In genomic region chr12:120116443-120116791, GRCh38 we compare ENCODE assay signal across 8 cellular contexts. TPM values are rescaled to one million over a fixed set of nuclear protein-coding genes. Genes with fewer than 3 reads are reported as not detected.
DNase-seq lines count a peak whose midpoint lies in the region; ATAC-seq and TF ChIP-seq lines count a peak whose summit lies in the region.

Gene RAB35, minus strand, starts transcription at chr12:120116753. Its CDS starts 103 bp downstream, at chr12:120116650.

- H3K9me2 ChIP-seq in Karpas-422 (replicated peaks; ENCODE audit: insufficient read depth, low read length): no peaks in the 10 kb centered on the region

- peak within 1 kb of the TSS; percentile 94 for H3K4me2 ChIP-seq in Karpas-422 (ENCODE audit: low read depth, low read length, poor library complexity, severe bottlenecking)

- peak within 1 kb of the TSS; percentile 92 for H3K9ac ChIP-seq in Karpas-422 (ENCODE audit: low read length)

- no peak for ATAC-seq in aorta (ENCODE audit: low FRiP score)
- ATAC-seq in HG03378 (IDR thresholded peaks at IDR 0.05; ENCODE audit: unreplicated experiment): no peak
- ATAC-seq in GM18511 (IDR thresholded peaks at IDR 0.05; ENCODE audit: unreplicated experiment): no peak

- intact Hi-C loops in aorta (cut with DNase I): no loop called here

- H3K9me3 ChIP-seq in Karpas-422 (ENCODE audit: low read length) (no peaks in the 10 kb centered on the region), aorta (ENCODE audit: control insufficient read depth, low read length) (no peaks in the 10 kb centered on the region)

- H2AFZ ChIP-seq in Karpas-422 (ENCODE audit: low read length): peak within 1 kb of the TSS; percentile 73; the same call in 1 of the 2 replicates

- DNase-seq in G401 (ENCODE audit: low spot score) (no peak), Karpas-422 (no peak), dermis blood vessel endothelial cell (no peak), mesothelial cell of epicardium (ENCODE audit: low spot score in 2 of 2, unreplicated experiment in 2 of 2) (no peak), aorta (no peak), NCI-H1417 (lab: John Stamatoyannopoulos, UW) (no peak)

- peak within 1 kb of the TSS; percentile 89 for H3K27ac ChIP-seq in Karpas-422 (ENCODE audit: low read length)
- H3K27ac ChIP-seq in aorta (ENCODE audit: low read depth in 1 of 2, low read length in 2 of 2): peak within 1 kb of the TSS in 1 of 2 donors; percentile 94

- TF ChIP-seq CTCF in mesothelial cell of epicardium (IDR thresholded peaks at IDR 0.05; ENCODE audit: unreplicated experiment): no peak

- H3K36me3 ChIP-seq in Karpas-422 (ENCODE audit: insufficient read depth, low read length) (peaks cover 14% of the 10 kb centered on the region; the same call in 1 of the 2 replicates), aorta (ENCODE audit: control insufficient read depth in 1 of 2, insufficient read depth in 2 of 2, low read length in 1 of 2) (no peaks in the 10 kb centered on the region)

- H3K27me3 ChIP-seq in Karpas-422 (ENCODE audit: low read length) (no peaks in the 10 kb centered on the region), aorta (ENCODE audit: control insufficient read depth in 1 of 2, insufficient read depth in 2 of 2, low read length in 1 of 2) (no peaks in the 10 kb centered on the region)

- peaks cover 6% of the 10 kb centered on the region for H3K36me3 Mint-ChIP-seq in mesothelial cell of epicardium

- H3K27me3 Mint-ChIP-seq in mesothelial cell of epicardium (ENCODE audit: low read depth): no peaks in the 10 kb centered on the region

- WGBS in aorta, 2 donors: 0% methylated on average over 12 to 49 of the region's 49 CpGs

- peaks cover 34% of the 10 kb centered on the region for H3K4me1 Mint-ChIP-seq in mesothelial cell of epicardium

- no peaks in the 10 kb centered on the region for H3K9me3 Mint-ChIP-seq in mesothelial cell of epicardium

- H3K4me1 ChIP-seq in Karpas-422 (ENCODE audit: low read length) (peaks cover 60% of the 10 kb centered on the region), aorta (ENCODE audit: control insufficient read depth in 1 of 2, insufficient read depth in 2 of 2, low read length in 2 of 2) (peaks cover 5 to 10% of the 10 kb centered on the region in 2 donors)

- H3K79me2 ChIP-seq in Karpas-422 (ENCODE audit: low read length): peaks cover 67% of the 10 kb centered on the region

- H4K20me1 ChIP-seq in Karpas-422 (ENCODE audit: insufficient read depth, low read depth, low read length): peaks cover 19% of the 10 kb centered on the region; the same call in 1 of the 2 replicates

- H3K27ac Mint-ChIP-seq in mesothelial cell of epicardium: peak within 1 kb of the TSS; percentile 88

- H3K4me3 Mint-ChIP-seq in mesothelial cell of epicardium: peak within 1 kb of the TSS; percentile 91

- H3K4me3 ChIP-seq in Karpas-422 (ENCODE audit: low read length) (peak within 1 kb of the TSS; percentile 90), aorta (ENCODE audit: low read length in 2 of 2) (peak within 1 kb of the TSS; percentile 88 to 94)

- in situ Hi-C loops in G401 (cut with HindIII; ENCODE audit: low sequenced_read_pairs): no loop called here

RNA-seq across cellular contexts. Expression of gene RAB35, which starts in this region (rescaled TPM):
- total RNA-seq in G401 (2014; rRNA removed; shearing (Covaris generic)): 50.1 and 52.7 TPM in 2 replicates
- total RNA-seq in Karpas-422 (2014; rRNA removed; shearing (Covaris generic); ENCODE audit: low replicate concordance): 18.9 and 29.4 TPM in 2 replicates
- total RNA-seq in dermis blood vessel endothelial cell: 42.0 and 51.6 TPM in 2 replicates
- total RNA-seq in mesothelial cell of epicardium: 28.1 to 36.5 TPM (median 33.2 TPM) in 3 replicates
- total RNA-seq in aorta: 10 to 100 TPM; 47.4 to 52.6 TPM
- 10 to 100 TPM; 15.7 to 23.7 TPM for polyA plus RNA-seq in aorta
